33 cellular contexts compared by ENCODE assay signal in the genomic region with DNA sequence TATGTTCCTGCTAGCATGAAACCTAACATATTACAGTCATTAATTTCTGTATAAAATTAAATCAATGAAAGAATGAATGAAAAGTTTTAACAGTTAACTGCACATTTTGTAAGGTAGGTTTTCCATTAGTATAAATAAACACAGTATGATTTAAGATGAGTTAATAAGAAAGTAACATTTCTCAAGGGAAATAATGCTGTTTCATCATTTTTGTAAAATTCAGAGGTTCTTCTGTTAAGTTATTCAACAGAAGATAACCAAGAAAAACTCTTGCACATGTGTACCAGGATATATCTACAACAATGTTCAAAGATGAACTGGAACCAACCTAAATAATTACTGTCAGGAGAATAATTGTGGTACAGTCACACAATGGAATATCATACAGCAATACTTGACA.
"Had no signal": no experiment of that assay in that cellular context is flagged by ENCODE, and none has a peak within 500 bp of the region (broad histone marks: within the 10 kb centered on the region; RNA-seq: fewer than 3 reads in every experiment).

No MANE protein-coding gene starts in this region.

- H3K4me3 ChIP-seq: adrenal gland, ascending aorta, cardiac muscle cell had no signal

- H3K4me1 ChIP-seq: adrenal gland, ascending aorta had no signal

- H3K9me3 ChIP-seq: adrenal gland, ascending aorta had no signal

- DNase-seq: activated B cell treated with CpG ODN at 0.5 μM for 24 hours; activated CD4-positive, alpha-beta memory T cell treated with anti-CD3 and anti-CD28 coated beads for 36 hours; activated CD4-positive, alpha-beta T cell treated with anti-CD3 and anti-CD28 coated beads for 4 hours; activated CD4-positive, alpha-beta T cell treated with anti-CD3 and anti-CD28 coated beads, Interleukin-2, amount 10 ng/mL, durations not matched to agents 24 days and 14 days; activated CD4-positive, alpha-beta T cell treated with anti-CD3 and anti-CD28 coated beads, Interleukin-2, amount 50 U/mL, for 1 hour; activated CD4-positive, alpha-beta T cell treated with anti-CD3 and anti-CD28 coated beads, Interleukin-2, amount 50 U/mL, for 4 hours; activated CD4-positive, CD25-positive, alpha-beta regulatory T cell treated with anti-CD3 and anti-CD28 coated beads, Interleukin-2, amount 50 U/mL, for 72 hours; activated CD8-positive, alpha-beta memory T cell treated with anti-CD3 and anti-CD28 coated beads, Interleukin-2, amount 50 U/mL, for 4 hours; activated CD8-positive, alpha-beta T cell treated with anti-CD3 and anti-CD28 coated beads for 36 hours; activated effector memory CD4-positive, alpha-beta T cell treated with anti-CD3 and anti-CD28 coated beads, Interleukin-2, amount 50 U/mL, for 16 hours; activated gamma-delta T cell treated with Interleukin-2 at 50 U/mL for 16 hours; activated naive CD4-positive, alpha-beta T cell; activated naive CD4-positive, alpha-beta T cell treated with anti-CD3 and anti-CD28 coated beads for 36 hours; activated naive CD4-positive, alpha-beta T cell treated with anti-CD3 and anti-CD28 coated beads, Interleukin-2, amount 50 U/mL, for 16 hours; activated naive CD8-positive, alpha-beta T cell treated with anti-CD3 and anti-CD28 coated beads for 36 hours; activated T-cell treated with anti-CD3 and anti-CD28 coated beads for 4 hours; activated T-cell treated with anti-CD3 and anti-CD28 coated beads, Interleukin-2, amount 50 U/mL, for 1 hour; activated T-cell treated with anti-CD3 and anti-CD28 coated beads, Interleukin-2, amount 50 U/mL, for 4 hours; activated T-cell treated with anti-CD3 and anti-CD28 coated beads, Interleukin-2, amount 50 U/mL, for 72 hours; adrenal gland; amniotic stem cell; anterior cingulate cortex; caudate nucleus; T-helper 1 cell; T-helper 2 cell; T-helper 9 cell had no signal

- H3K27ac ChIP-seq: adrenal gland, ascending aorta, cardiac muscle cell, VCaP had no signal

- H3K27me3 ChIP-seq: adrenal gland, ascending aorta, cardiac muscle cell had no signal

- FAIRE-seq: bronchial epithelial cell, TTC549 had no signal

- ATAC-seq: activated CD8-positive, alpha-beta T cell treated with anti-CD3 and anti-CD28 coated beads for 36 hours; activated naive CD4-positive, alpha-beta T cell treated with anti-CD3 and anti-CD28 coated beads, Interleukin-2, amount 50 U/mL, for 72 hours; activated T-cell treated with anti-CD3 and anti-CD28 coated beads, Interleukin-2, amount 50 U/mL, for 4 hours; activated T-cell treated with anti-CD3 and anti-CD28 coated beads, Interleukin-2, amount 50 U/mL, for 72 hours; activated T-helper 17 cell treated with anti-CD3 and anti-CD28 coated beads, Interleukin-2, amount 50 U/mL, for 72 hours had no signal

- H3K36me3 ChIP-seq: adrenal gland, cardiac muscle cell had no signal
